Comparison of ENCODE assay signal across 8 cellular contexts in the genomic region with DNA sequence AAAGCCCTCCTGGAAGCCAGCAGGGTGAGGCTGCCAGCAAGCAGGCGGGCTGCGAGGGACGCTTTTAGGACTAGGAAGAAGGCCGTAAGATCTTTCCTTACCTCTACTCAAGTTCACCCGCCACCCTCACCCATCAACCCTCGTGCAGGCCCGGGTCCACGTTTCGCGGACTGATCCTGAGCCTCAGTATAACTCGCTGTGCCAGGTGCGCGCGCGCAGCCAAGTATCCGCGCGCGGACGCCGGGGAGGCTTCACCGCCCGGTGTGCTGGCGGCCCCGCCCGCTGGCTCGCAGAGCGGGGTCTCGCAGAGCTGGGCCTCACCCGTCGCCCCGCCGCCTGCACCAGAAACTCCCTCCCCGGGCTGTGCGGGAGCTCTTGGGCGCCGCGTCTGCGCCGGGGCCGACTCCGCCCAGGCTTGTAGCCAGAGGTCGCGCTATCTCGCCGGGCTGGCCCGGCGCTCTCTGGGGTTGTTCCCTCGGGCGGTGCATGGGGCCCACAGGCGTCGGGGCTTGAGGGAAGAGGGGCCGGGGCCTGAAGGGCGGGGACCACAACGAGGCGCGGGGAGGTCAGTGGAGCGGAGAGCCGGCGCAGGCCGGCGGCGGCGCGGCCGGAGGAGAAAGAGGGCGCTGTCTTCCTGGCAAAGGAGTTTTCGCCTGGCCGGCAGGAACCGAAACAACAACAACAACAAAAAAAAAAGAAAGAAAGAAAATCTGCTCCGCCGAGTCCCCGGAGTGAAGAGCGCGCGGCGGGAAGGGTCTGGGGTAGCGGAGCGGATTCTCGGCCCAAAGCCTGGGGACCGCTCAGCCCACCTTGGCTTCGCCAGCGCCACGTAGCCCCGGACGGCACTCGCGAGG. TPM values are rescaled to one million over a fixed set of nuclear protein-coding genes. Genes with fewer than 3 reads are reported as not detected.
A peak's percentile ranks its signal among the peaks of the same experiment; 100 is the strongest.
DNase-seq lines count a peak whose midpoint lies in the region; ATAC-seq and TF ChIP-seq lines count a peak whose summit lies in the region.

No MANE protein-coding gene starts in this region.

- no peaks in the 10 kb centered on the region for H3K79me2 ChIP-seq in mesendoderm (ENCODE audit: control insufficient read depth, insufficient read depth, low read length)

- 0 out of 2 replicates have a peak, but pooled peaks have one; percentile 19 for TF ChIP-seq POLR2A in Raji (IDR thresholded peaks at IDR 0.05; ENCODE audit: insufficient read depth, low read depth, low read length)
- TF ChIP-seq POLR2A in uterus (IDR thresholded peaks at IDR 0.05), result no peak

- intact Hi-C loops in activated CD4-positive, alpha-beta T cell treated with anti-CD3 and anti-CD28 coated beads for 36 hours (cut with DNase I, micrococcal nuclease), result loop anchor here (2.0 to 10.0 kb wide), 4 partner anchors 16 to 368 kb away; a partner anchor contains a TSS
- intact Hi-C loops in uterus (cut with DNase I; ENCODE audit: low total_unique reads), result no loop called here

- H3K56ac ChIP-seq in mesendoderm (ENCODE audit: low read length), result peak overlapping the region; percentile 81

- peak overlapping the region; percentile 46 for H3K4me3 ChIP-seq in ectodermal cell (ENCODE audit: insufficient read depth, low read depth, low read length)
- peak overlapping the region; percentile 59 for H3K4me3 ChIP-seq in mesendoderm (ENCODE audit: low read length)
- peak overlapping the region; percentile 28 to 54 for H3K4me3 ChIP-seq in uterus

- H3K4ac ChIP-seq in mesendoderm (ENCODE audit: low read depth, low read length), result no peak overlapping the region

- H3K27me3 Mint-ChIP-seq in activated CD4-positive, alpha-beta T cell treated with anti-CD3 and anti-CD28 coated beads for 36 hours, result peaks cover 77% of the 10 kb centered on the region

- H3K9me3 ChIP-seq in ectodermal cell (ENCODE audit: control insufficient read depth, low read length) (no peaks in the 10 kb centered on the region), uterus (no peaks in the 10 kb centered on the region)

- peak overlapping the region; percentile 89 for H2BK15ac ChIP-seq in mesendoderm (replicated peaks; ENCODE audit: low read depth)

- peaks cover 50% of the 10 kb centered on the region for H3K4me1 ChIP-seq in ectodermal cell (ENCODE audit: control insufficient read depth, insufficient read depth, low read length)
- H3K4me1 ChIP-seq in mesendoderm (ENCODE audit: control insufficient read depth, low read depth, low read length), result peaks cover 8% of the 10 kb centered on the region
- H3K4me1 ChIP-seq in uterus, result no peaks in the 10 kb centered on the region

- H4K5ac ChIP-seq in mesendoderm (ENCODE audit: low read length), result no peak overlapping the region

- H3K4me2 ChIP-seq in mesendoderm (ENCODE audit: low read length), result peak overlapping the region; percentile 94

- no peak overlapping the region for H3K27ac Mint-ChIP-seq in activated CD4-positive, alpha-beta T cell treated with anti-CD3 and anti-CD28 coated beads for 36 hours

- H3K27me3 ChIP-seq in ectodermal cell (ENCODE audit: control insufficient read depth, insufficient read depth, low read length, poor library complexity, severe bottlenecking) (peaks cover 85% of the 10 kb centered on the region), mesendoderm (ENCODE audit: insufficient read depth, low read length, poor library complexity) (peaks cover 44% of the 10 kb centered on the region), uterus (peaks cover 13 to 67% of the 10 kb centered on the region in 2 donors)

- H4K8ac ChIP-seq in mesendoderm (ENCODE audit: low read depth, low read length), result no peak overlapping the region

- no peaks in the 10 kb centered on the region for H3K79me1 ChIP-seq in mesendoderm (ENCODE audit: low read length)

- H2BK5ac ChIP-seq in mesendoderm (ENCODE audit: low read length), result no peak overlapping the region

- H3K9me3 Mint-ChIP-seq in activated CD4-positive, alpha-beta T cell treated with anti-CD3 and anti-CD28 coated beads for 36 hours (ENCODE audit: low read depth), result no peaks in the 10 kb centered on the region

- POLR2A ChIA-PET in activated CD4-positive, alpha-beta T cell treated with anti-CD3 and anti-CD28 coated beads for 36 hours (lab: Charles Lee), result no interaction called here

- peaks cover 36% of the 10 kb centered on the region for H3K4me1 Mint-ChIP-seq in activated CD4-positive, alpha-beta T cell treated with anti-CD3 and anti-CD28 coated beads for 36 hours

- H3K36me3 Mint-ChIP-seq in activated CD4-positive, alpha-beta T cell treated with anti-CD3 and anti-CD28 coated beads for 36 hours (ENCODE audit: low read depth), result no peaks in the 10 kb centered on the region

- ATAC-seq in activated CD4-positive, alpha-beta T cell treated with anti-CD3 and anti-CD28 coated beads for 36 hours, result peak; percentile 66
- ATAC-seq in GM21528 (IDR thresholded peaks at IDR 0.05; ENCODE audit: low FRiP score, unreplicated experiment), result peak; percentile 91

- H3K4me3 Mint-ChIP-seq in activated CD4-positive, alpha-beta T cell treated with anti-CD3 and anti-CD28 coated beads for 36 hours, result peak overlapping the region; percentile 71

- H2BK120ac ChIP-seq in mesendoderm (ENCODE audit: low read depth, low read length), result no peak overlapping the region

- H2AK5ac ChIP-seq in mesendoderm (ENCODE audit: low read length), result no peak overlapping the region

- CTCF ChIA-PET in activated CD4-positive, alpha-beta T cell treated with anti-CD3 and anti-CD28 coated beads for 36 hours (lab: Charles Lee), result interaction anchor here (0.8 to 1.2 kb wide), 4 partner anchors 21 to 199 kb away, joined by 3 to 4 read pairs (median 3); no protein-coding TSS in a partner anchor

- H3K9ac ChIP-seq in mesendoderm (ENCODE audit: low read length), result peak overlapping the region; percentile 74

- peak overlapping the region; percentile 54 for H3K18ac ChIP-seq in mesendoderm (ENCODE audit: low read length)

- H3K27ac ChIP-seq in ectodermal cell (ENCODE audit: insufficient read depth, low read depth, low read length, poor library complexity, severe bottlenecking) (no peak overlapping the region), mesendoderm (ENCODE audit: low read depth, low read length) (no peak overlapping the region), uterus (no peak overlapping the region)

- TF ChIP-seq CTCF in uterus (IDR thresholded peaks at IDR 0.05), result peak in 2 of 4 experiments; percentile 27 to 34

- 0 to 1% methylated on average over 88 of the region's 88 CpGs for WGBS in ectodermal cell, 2 experiments
- WGBS in mesendoderm (ENCODE audit: extremely low coverage, insufficient coverage, low lambda C conversion rate), result no CpG with 5 or more reads among the region's 88 CpGs

- H3K36me3 ChIP-seq in ectodermal cell (ENCODE audit: control insufficient read depth, insufficient read depth, low read length) (no peaks in the 10 kb centered on the region), mesendoderm (ENCODE audit: control insufficient read depth, insufficient read depth, low read length) (no peaks in the 10 kb centered on the region), uterus (no peaks in the 10 kb centered on the region)

- peak; percentile 55 for DNase-seq in activated CD4-positive, alpha-beta T cell treated with anti-CD3 and anti-CD28 coated beads for 36 hours
- DNase-seq in activated CD4-positive, alpha-beta T cell treated with anti-CD3 and anti-CD28 coated beads, Interleukin-2, amount 50 U/mL, for 1 hour, result no peak
- DNase-seq in HT-29 (ENCODE audit: low spot score) (peak; percentile 41), mesendoderm (peak; percentile 82), uterus (peak in 1 of 2 donors; percentile 31)

- no peak overlapping the region for H3K23ac ChIP-seq in mesendoderm (ENCODE audit: low read length)

RNA-seq across cellular contexts. Expression of a gene that starts 7.7 kb away (rescaled TPM):
- total RNA-seq in activated CD4-positive, alpha-beta T cell treated with anti-CD3 and anti-CD28 coated beads for 36 hours, result not detected
- total RNA-seq in HT-29 (2014; rRNA removed; shearing (Covaris generic)), result 0.05 TPM in 1 of 2 replicates, not detected in the other
- polyA plus RNA-seq in ectodermal cell (2013, experiment 1 of 4), result 2.7 TPM
- polyA plus RNA-seq in ectodermal cell (2013, experiment 2 of 4), result 1.4 TPM
- 1.7 TPM for polyA plus RNA-seq in ectodermal cell (2013, experiment 3 of 4)
- polyA plus RNA-seq in ectodermal cell (2013, experiment 4 of 4), result 1.8 TPM
- 0.21 TPM for polyA plus RNA-seq in mesendoderm (2013, experiment 1 of 2)
- polyA plus RNA-seq in mesendoderm (2013, experiment 2 of 2), result 0.17 TPM
- 1 to 10 TPM in 1 of 4 donors, not detected in 3; 7.1 TPM for total RNA-seq in uterus
